Comparison of ENCODE assay signal across 14 cellular contexts in the genomic region with DNA sequence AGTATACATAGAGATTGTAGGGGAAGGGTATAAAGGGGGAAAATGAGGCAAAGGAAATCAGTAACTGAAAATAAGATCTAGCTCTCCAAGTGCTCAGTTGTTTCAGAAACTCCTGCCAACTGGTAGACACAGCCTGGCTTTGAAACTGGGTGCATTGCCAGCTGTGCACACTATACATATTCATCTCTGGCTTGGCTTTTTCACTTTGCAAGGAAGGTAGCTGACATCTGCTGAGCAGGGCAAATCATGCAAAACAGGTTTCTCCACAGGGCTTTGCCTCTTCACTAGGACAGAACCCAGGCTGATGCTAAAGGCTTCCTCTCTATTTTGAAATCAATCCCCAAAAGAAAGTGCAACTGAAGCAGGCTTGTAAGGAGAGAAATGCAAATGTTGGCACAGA.
DNase-seq lines count a peak whose midpoint lies in the region; ATAC-seq and TF ChIP-seq lines count a peak whose summit lies in the region.
"Had no signal": no experiment of that assay in that cellular context is flagged by ENCODE, and none has a peak within 500 bp of the region (broad histone marks: within the 10 kb centered on the region; RNA-seq: fewer than 3 reads in every experiment).

No MANE protein-coding gene starts in this region.

- H3K4me3 Mint-ChIP-seq in progenitor cell of endocrine pancreas (ENCODE audit: low read depth): no peak overlapping the region
- no peak overlapping the region for H3K4me3 Mint-ChIP-seq in activated naive CD4-positive, alpha-beta T cell treated with anti-CD3 and anti-CD28 coated beads for 36 hours
- H3K4me3 Mint-ChIP-seq in CD8-positive, alpha-beta T cell: no peak overlapping the region
- H3K4me3 Mint-ChIP-seq: activated T-helper 17 cell treated with anti-CD3 and anti-CD28 coated beads, Interleukin-2, amount 50 U/mL, for 72 hours; brain; IgD-negative memory B cell had no signal

- DNase-seq in SIG-M5 treated with dmso at 0.1 percent for 504 hours (lab: John Stamatoyannopoulos, UW; ENCODE audit: unreplicated experiment) (peak; percentile 20), SIG-M5 (lab: John Stamatoyannopoulos, UW) (no peak), NCI-H510A (lab: John Stamatoyannopoulos, UW) (peak; percentile 50), progenitor cell of endocrine pancreas (ENCODE audit: low spot score, unreplicated experiment) (no peak), ovary (no peak)
- DNase-seq in activated naive CD4-positive, alpha-beta T cell treated with anti-CD3 and anti-CD28 coated beads for 36 hours: no peak
- DNase-seq in CD8-positive, alpha-beta T cell: no peak
- DNase-seq: right lobe of liver had no signal

- no peak for TF ChIP-seq EP300 in ovary (IDR thresholded peaks at IDR 0.05)

- peak overlapping the region; percentile 87 for H3K27ac Mint-ChIP-seq in progenitor cell of endocrine pancreas
- H3K27ac Mint-ChIP-seq in activated naive CD4-positive, alpha-beta T cell treated with anti-CD3 and anti-CD28 coated beads for 36 hours: no peak overlapping the region
- H3K27ac Mint-ChIP-seq in CD8-positive, alpha-beta T cell: no peak overlapping the region
- H3K27ac Mint-ChIP-seq: activated T-helper 17 cell treated with anti-CD3 and anti-CD28 coated beads, Interleukin-2, amount 50 U/mL, for 72 hours; IgD-negative memory B cell had no signal

- H3K27me3 Mint-ChIP-seq in progenitor cell of endocrine pancreas: no peaks in the 10 kb centered on the region
- H3K27me3 Mint-ChIP-seq in activated naive CD4-positive, alpha-beta T cell treated with anti-CD3 and anti-CD28 coated beads for 36 hours (ENCODE audit: low read depth): peaks cover 2% of the 10 kb centered on the region
- peaks cover 5% of the 10 kb centered on the region for H3K27me3 Mint-ChIP-seq in CD8-positive, alpha-beta T cell (ENCODE audit: low read depth)
- H3K27me3 Mint-ChIP-seq: activated T-helper 17 cell treated with anti-CD3 and anti-CD28 coated beads, Interleukin-2, amount 50 U/mL, for 72 hours; brain; IgD-negative memory B cell had no signal

- no peak overlapping the region for H3K27ac ChIP-seq in ovary
- no peak overlapping the region for H3K27ac ChIP-seq in CD8-positive, alpha-beta T cell (ENCODE audit: low read depth, low read length)
- H3K27ac ChIP-seq: epithelial cell of prostate, right lobe of liver had no signal

- intact Hi-C loops in ovary (cut with DNase I): no loop called here
- intact Hi-C loops in activated naive CD4-positive, alpha-beta T cell treated with anti-CD3 and anti-CD28 coated beads for 36 hours (cut with micrococcal nuclease): no loop called here
- intact Hi-C loops in CD8-positive, alpha-beta T cell (cut with DNase I, micrococcal nuclease): no loop called here

- H3K4me1 Mint-ChIP-seq in progenitor cell of endocrine pancreas (ENCODE audit: low read depth): peaks cover 2% of the 10 kb centered on the region
- no peaks in the 10 kb centered on the region for H3K4me1 Mint-ChIP-seq in activated naive CD4-positive, alpha-beta T cell treated with anti-CD3 and anti-CD28 coated beads for 36 hours (ENCODE audit: low read depth)
- H3K4me1 Mint-ChIP-seq in CD8-positive, alpha-beta T cell (ENCODE audit: low read depth): no peaks in the 10 kb centered on the region
- H3K4me1 Mint-ChIP-seq: activated T-helper 17 cell treated with anti-CD3 and anti-CD28 coated beads, Interleukin-2, amount 50 U/mL, for 72 hours had no signal

- no peak for TF ChIP-seq POLR2A in ovary (IDR thresholded peaks at IDR 0.05)

- no peaks in the 10 kb centered on the region for H3K9me3 ChIP-seq in ovary
- H3K9me3 ChIP-seq in CD8-positive, alpha-beta T cell (ENCODE audit: low read length): no peaks in the 10 kb centered on the region
- H3K9me3 ChIP-seq: right lobe of liver had no signal

- no peaks in the 10 kb centered on the region for H3K36me3 ChIP-seq in ovary
- no peaks in the 10 kb centered on the region for H3K36me3 ChIP-seq in CD8-positive, alpha-beta T cell (ENCODE audit: insufficient read depth, low read length)
- H3K36me3 ChIP-seq: right lobe of liver had no signal

- no peaks in the 10 kb centered on the region for H3K27me3 ChIP-seq in ovary
- no peaks in the 10 kb centered on the region for H3K27me3 ChIP-seq in CD8-positive, alpha-beta T cell (ENCODE audit: insufficient read depth, low read length)
- H3K27me3 ChIP-seq: right lobe of liver had no signal

- H3K36me3 Mint-ChIP-seq in progenitor cell of endocrine pancreas (ENCODE audit: insufficient read depth): no peaks in the 10 kb centered on the region
- H3K36me3 Mint-ChIP-seq in activated naive CD4-positive, alpha-beta T cell treated with anti-CD3 and anti-CD28 coated beads for 36 hours (ENCODE audit: low read depth): no peaks in the 10 kb centered on the region
- H3K36me3 Mint-ChIP-seq in CD8-positive, alpha-beta T cell: no peaks in the 10 kb centered on the region
- H3K36me3 Mint-ChIP-seq: IgD-negative memory B cell had no signal

- H3K4me3 ChIP-seq in ovary: no peak overlapping the region
- no peak overlapping the region for H3K4me3 ChIP-seq in CD8-positive, alpha-beta T cell (ENCODE audit: low read depth, low read length)
- H3K4me3 ChIP-seq: right lobe of liver had no signal

- H3K4me1 ChIP-seq in ovary (ENCODE audit: insufficient read depth): no peaks in the 10 kb centered on the region
- no peaks in the 10 kb centered on the region for H3K4me1 ChIP-seq in CD8-positive, alpha-beta T cell (ENCODE audit: insufficient read depth, low read length)
- H3K4me1 ChIP-seq: right lobe of liver had no signal

- TF ChIP-seq CTCF in progenitor cell of endocrine pancreas (IDR thresholded peaks at IDR 0.05; ENCODE audit: unreplicated experiment): no peak
- TF ChIP-seq CTCF in ovary (IDR thresholded peaks at IDR 0.05): no peak
- no peak for TF ChIP-seq CTCF in CD8-positive, alpha-beta T cell (IDR thresholded peaks at IDR 0.05)

- ATAC-seq in HG02870 (IDR thresholded peaks at IDR 0.05; ENCODE audit: unreplicated experiment): peak; percentile 76
- no peak for ATAC-seq in CD8-positive, alpha-beta T cell
- ATAC-seq: activated T-helper 17 cell treated with anti-CD3 and anti-CD28 coated beads, Interleukin-2, amount 50 U/mL, for 72 hours; Panc1; right lobe of liver had no signal

- CTCF ChIA-PET in activated naive CD4-positive, alpha-beta T cell treated with anti-CD3 and anti-CD28 coated beads for 36 hours (lab: Charles Lee): no interaction called here
- CTCF ChIA-PET in CD8-positive, alpha-beta T cell (lab: Charles Lee): interaction anchor here (3.2 to 6.9 kb wide), 2 partner anchors 124 to 133 kb away, joined by 9 to 52 read pairs; no protein-coding TSS in a partner anchor

- POLR2A ChIA-PET in CD8-positive, alpha-beta T cell (lab: Charles Lee): no interaction called here

- H3K9me3 Mint-ChIP-seq in progenitor cell of endocrine pancreas (ENCODE audit: low read depth): no peaks in the 10 kb centered on the region
- H3K9me3 Mint-ChIP-seq in activated naive CD4-positive, alpha-beta T cell treated with anti-CD3 and anti-CD28 coated beads for 36 hours: no peaks in the 10 kb centered on the region
- no peaks in the 10 kb centered on the region for H3K9me3 Mint-ChIP-seq in CD8-positive, alpha-beta T cell
- H3K9me3 Mint-ChIP-seq: activated T-helper 17 cell treated with anti-CD3 and anti-CD28 coated beads, Interleukin-2, amount 50 U/mL, for 72 hours had no signal

Comparison
In these comparisons a context has a peak if more than half of its experiments do, and no peak if none do; other contexts are left out.
1. DNase-seq: peak in SIG-M5 treated with dmso at 0.1 percent for 504 hours (single experiment) and NCI-H510A (single experiment); none in SIG-M5 (single experiment), progenitor cell of endocrine pancreas (single experiment), ovary (0 of 5), activated naive CD4-positive, alpha-beta T cell treated with anti-CD3 and anti-CD28 coated beads for 36 hours (single experiment) and CD8-positive, alpha-beta T cell (0 of 7).